ENCODE assay signal across 8 cellular contexts in the genomic region with DNA sequence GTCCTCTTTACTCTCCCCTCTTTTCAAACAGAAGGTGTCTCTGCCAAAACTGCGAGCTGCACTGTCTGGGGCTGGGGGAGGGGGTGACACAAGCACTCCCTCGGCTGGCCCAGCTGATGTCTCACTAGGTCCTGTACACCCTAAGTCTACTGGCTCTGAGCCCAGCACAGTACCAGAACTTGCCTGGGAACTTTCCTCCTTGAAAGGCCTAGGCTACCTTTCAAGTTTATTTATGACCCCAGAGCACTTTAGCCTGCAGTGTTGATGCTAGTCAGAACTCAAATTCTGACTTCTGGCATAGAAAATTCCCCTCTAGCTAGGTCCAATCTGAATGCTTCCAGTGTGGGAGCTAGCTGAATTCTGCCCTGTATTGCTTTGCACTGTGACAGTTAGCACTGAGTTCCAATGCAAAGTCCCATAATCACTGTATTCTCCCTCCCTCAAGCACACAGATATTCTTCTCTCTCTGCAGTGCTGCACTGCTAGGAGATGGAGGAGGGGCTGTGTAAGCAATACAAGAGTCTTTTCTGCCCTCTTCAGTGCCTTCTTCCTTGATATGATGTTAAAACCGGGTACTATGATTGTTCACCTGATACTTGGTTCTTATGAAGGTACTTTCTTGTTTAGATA. TPM values are rescaled to one million over a fixed set of nuclear protein-coding genes. Genes with fewer than 3 reads are reported as not detected.
A peak's percentile ranks its signal among the peaks of the same experiment; 100 is the strongest.
DNase-seq lines count a peak whose midpoint lies in the region; TF ChIP-seq lines count a peak whose summit lies in the region.

No MANE protein-coding gene starts in this region.

- H3K9me3 ChIP-seq in mucosa of rectum (ENCODE audit: control insufficient read depth in 2 of 2, low read length in 2 of 2) = no peaks in the 10 kb centered on the region
- H3K9me3 ChIP-seq in vagina = no peaks in the 10 kb centered on the region

- peaks cover 81% of the 10 kb centered on the region for H3K4me1 Mint-ChIP-seq in chondrocyte (ENCODE audit: low read depth)

- H3K27me3 ChIP-seq in mucosa of rectum (ENCODE audit: control insufficient read depth in 2 of 2, insufficient read depth in 2 of 2, low read length in 2 of 2) = no peaks in the 10 kb centered on the region
- H3K27me3 ChIP-seq in vagina = no peaks in the 10 kb centered on the region

- H3K36me3 ChIP-seq in mucosa of rectum (ENCODE audit: control insufficient read depth in 2 of 2, insufficient read depth in 2 of 2, low read length in 2 of 2) (no peaks in the 10 kb centered on the region), vagina (no peaks in the 10 kb centered on the region)

- TF ChIP-seq CTCF in chondrocyte (IDR thresholded peaks at IDR 0.05) (no peak), vagina (IDR thresholded peaks at IDR 0.05) (no peak)

- H3K36me3 Mint-ChIP-seq in chondrocyte (ENCODE audit: low read depth) = peaks cover 24% of the 10 kb centered on the region

- H3K4me1 ChIP-seq in mucosa of rectum (ENCODE audit: control insufficient read depth in 2 of 2, insufficient read depth in 2 of 2, low read length in 2 of 2) (peaks cover 5 to 6% of the 10 kb centered on the region in 2 donors), vagina (peaks cover 31% of the 10 kb centered on the region)

- H3K4me3 ChIP-seq in mucosa of rectum (ENCODE audit: low read length in 2 of 2) = no peak overlapping the region
- H3K4me3 ChIP-seq in vagina = no peak overlapping the region

- no peak overlapping the region for H3K9ac ChIP-seq in mucosa of rectum (ENCODE audit: low read depth in 1 of 2, low read length in 2 of 2)

- peak overlapping the region; percentile 99 for H3K27ac Mint-ChIP-seq in chondrocyte (ENCODE audit: unreplicated experiment)

- H3K27ac ChIP-seq in mucosa of rectum (ENCODE audit: low read depth in 2 of 2, low read length in 2 of 2) (peak overlapping the region; percentile 5 to 50), vagina (peak overlapping the region; percentile 84)

- intact Hi-C loops in vagina (cut with DNase I) = no loop called here

- no peak for TF ChIP-seq POLR2A in vagina (IDR thresholded peaks at IDR 0.05)

- peak overlapping the region; percentile 44 for H3K4me3 Mint-ChIP-seq in chondrocyte (ENCODE audit: unreplicated experiment)

- no peaks in the 10 kb centered on the region for H3K27me3 Mint-ChIP-seq in chondrocyte (ENCODE audit: low read depth)

- peaks cover 30% of the 10 kb centered on the region for H3K9me3 Mint-ChIP-seq in chondrocyte (ENCODE audit: low read depth)

- DNase-seq in SIG-M5 treated with dmso at 0.1 percent for 504 hours (lab: John Stamatoyannopoulos, UW; ENCODE audit: unreplicated experiment) (peak; percentile 36), SIG-M5 (lab: John Stamatoyannopoulos, UW) (no peak), chondrocyte (ENCODE audit: low spot score) (no peak), vagina (ENCODE audit: extremely low spot score in 2 of 2) (no peak), activated T-cell treated with anti-CD3 and anti-CD28 coated beads for 4 hours (no peak), mesenteric fat pad (ENCODE audit: low spot score) (no peak), retina (no peak)

RNA-seq across cellular contexts. Expression of a gene that starts 10.5 kb away (rescaled TPM):
- total RNA-seq in chondrocyte (57.0 to 67.4 TPM (median 67.1 TPM) in 3 replicates), vagina (14.5 TPM), mesenteric fat pad (21.7 TPM)
